Comparison of ENCODE assay signal across 15 cellular contexts in the genomic region with DNA sequence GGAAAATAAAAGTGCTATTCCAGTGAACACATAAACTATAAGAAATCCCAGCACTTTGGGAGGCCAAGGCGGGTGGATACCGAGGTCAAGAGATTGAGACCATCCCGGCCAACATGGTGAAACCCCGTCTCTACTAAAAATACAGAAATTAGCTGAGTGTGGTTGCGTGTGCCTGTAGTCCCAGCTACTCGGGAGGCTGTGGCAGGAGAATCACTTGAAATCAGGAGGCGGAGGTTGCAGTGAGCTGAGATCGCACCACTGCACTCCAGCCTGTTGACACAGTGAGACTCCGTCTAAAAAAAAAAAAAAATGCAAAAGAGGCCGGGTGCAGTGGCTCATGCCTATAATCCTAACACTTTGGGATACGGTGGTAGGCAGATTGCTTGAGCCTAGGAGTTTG. TPM values are rescaled to one million over a fixed set of nuclear protein-coding genes. Genes with fewer than 3 reads are reported as not detected.
"Had no signal": no experiment of that assay in that cellular context is flagged by ENCODE, and none has a peak within 500 bp of the region (broad histone marks: within the 10 kb centered on the region; RNA-seq: fewer than 3 reads in every experiment).

No MANE protein-coding gene starts in this region.

RNA-seq across cellular contexts. Expression of gene GPR33, which starts 57.0 kb away (rescaled TPM):
- total RNA-seq: activated B cell treated with CpG ODN at 0.5 μM for 24 hours; activated CD4-positive, alpha-beta memory T cell treated with anti-CD3 and anti-CD28 coated beads for 36 hours; activated CD4-positive, alpha-beta memory T cell treated with anti-CD3 and anti-CD28 coated beads, Interleukin-2, amount 10 ng/mL, durations not matched to agents 7 days and 5 days; activated CD4-positive, alpha-beta T cell treated with anti-CD3 and anti-CD28 coated beads for 36 hours; activated CD4-positive, alpha-beta T cell treated with anti-CD3 and anti-CD28 coated beads, Interleukin-2, amount 10 ng/mL, durations not matched to agents 24 days and 14 days; activated CD4-positive, alpha-beta T cell treated with anti-CD3 and anti-CD28 coated beads, Interleukin-2, amount 10 ng/mL, durations not matched to agents 7 days and 5 days; activated CD8-positive, alpha-beta memory T cell treated with anti-CD3 and anti-CD28 coated beads for 36 hours; activated CD8-positive, alpha-beta memory T cell treated with anti-CD3 and anti-CD28 coated beads, Interleukin-2, amount 10 ng/mL, durations not matched to agents 7 days and 5 days; activated CD8-positive, alpha-beta T cell treated with anti-CD3 and anti-CD28 coated beads for 36 hours; activated CD8-positive, alpha-beta T cell treated with anti-CD3 and anti-CD28 coated beads, Interleukin-2, amount 10 ng/mL, durations not matched to agents 7 days and 5 days; T-cell; T-helper 1 cell treated with Interleukin-12 subunit alpha and Interleukin-12 subunit beta and Interleukin-4 antibody, amounts not matched to agents 30 ng/mL and 1 ng/mL, for 36 hours; T-helper 17 cell; T-helper 2 cell treated with Interferon-gamma antibody and Interleukin-4, amounts not matched to agents 100 ng/mL and 5 ng/mL, for 36 hours; WTC11 had no signal
